ENCODE assay signal across 1 cellular context in the genomic region with DNA sequence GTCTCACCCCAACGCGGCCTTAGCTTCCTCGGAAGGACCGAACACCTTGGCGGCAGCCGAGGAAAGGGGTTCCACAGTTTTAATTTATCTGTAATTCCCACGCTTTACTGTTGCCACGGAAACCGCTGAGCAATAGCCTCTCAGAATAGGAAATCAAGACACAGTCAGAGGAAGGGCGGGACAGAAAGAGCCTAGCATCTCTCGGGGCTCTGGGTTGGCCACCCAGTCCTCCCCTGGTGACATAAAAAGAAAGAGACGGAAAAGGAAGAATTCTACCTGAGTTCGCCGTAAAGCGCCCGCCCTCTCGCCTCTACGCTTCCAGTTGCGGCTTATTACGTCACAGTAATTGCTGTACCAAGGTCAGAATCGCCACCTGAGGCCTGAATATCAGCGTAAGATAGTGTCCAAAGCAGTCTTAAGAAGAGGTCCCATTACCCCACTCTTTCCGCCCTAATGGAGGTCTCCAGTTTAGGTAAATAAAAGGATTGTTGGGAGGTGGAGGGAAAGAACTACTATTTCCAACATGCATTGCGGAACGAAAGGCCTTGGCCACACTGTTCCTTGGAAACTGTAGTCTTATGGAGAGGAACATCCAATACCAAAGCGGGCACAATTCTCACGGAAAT.
TF ChIP-seq lines count a peak whose summit lies in the region.

No MANE protein-coding gene starts in this region.

TF ChIP-seq in GM23338, 12 proteins besides CTCF, POLR2A, EP300 and RAD21:
- TF ChIP-seq EZH2phosphoT487 (IDR thresholded peaks at IDR 0.05; ENCODE audit: unreplicated experiment) = no peak
- peak; percentile 96 for TF ChIP-seq CREB1 (CRISPR knock-in tag; IDR thresholded peaks at IDR 0.05; ENCODE audit: low read depth)
- no peak for TF ChIP-seq ZNF331 (CRISPR knock-in tag; IDR thresholded peaks at IDR 0.05; ENCODE audit: low read depth)
- TF ChIP-seq, protein P1, sequence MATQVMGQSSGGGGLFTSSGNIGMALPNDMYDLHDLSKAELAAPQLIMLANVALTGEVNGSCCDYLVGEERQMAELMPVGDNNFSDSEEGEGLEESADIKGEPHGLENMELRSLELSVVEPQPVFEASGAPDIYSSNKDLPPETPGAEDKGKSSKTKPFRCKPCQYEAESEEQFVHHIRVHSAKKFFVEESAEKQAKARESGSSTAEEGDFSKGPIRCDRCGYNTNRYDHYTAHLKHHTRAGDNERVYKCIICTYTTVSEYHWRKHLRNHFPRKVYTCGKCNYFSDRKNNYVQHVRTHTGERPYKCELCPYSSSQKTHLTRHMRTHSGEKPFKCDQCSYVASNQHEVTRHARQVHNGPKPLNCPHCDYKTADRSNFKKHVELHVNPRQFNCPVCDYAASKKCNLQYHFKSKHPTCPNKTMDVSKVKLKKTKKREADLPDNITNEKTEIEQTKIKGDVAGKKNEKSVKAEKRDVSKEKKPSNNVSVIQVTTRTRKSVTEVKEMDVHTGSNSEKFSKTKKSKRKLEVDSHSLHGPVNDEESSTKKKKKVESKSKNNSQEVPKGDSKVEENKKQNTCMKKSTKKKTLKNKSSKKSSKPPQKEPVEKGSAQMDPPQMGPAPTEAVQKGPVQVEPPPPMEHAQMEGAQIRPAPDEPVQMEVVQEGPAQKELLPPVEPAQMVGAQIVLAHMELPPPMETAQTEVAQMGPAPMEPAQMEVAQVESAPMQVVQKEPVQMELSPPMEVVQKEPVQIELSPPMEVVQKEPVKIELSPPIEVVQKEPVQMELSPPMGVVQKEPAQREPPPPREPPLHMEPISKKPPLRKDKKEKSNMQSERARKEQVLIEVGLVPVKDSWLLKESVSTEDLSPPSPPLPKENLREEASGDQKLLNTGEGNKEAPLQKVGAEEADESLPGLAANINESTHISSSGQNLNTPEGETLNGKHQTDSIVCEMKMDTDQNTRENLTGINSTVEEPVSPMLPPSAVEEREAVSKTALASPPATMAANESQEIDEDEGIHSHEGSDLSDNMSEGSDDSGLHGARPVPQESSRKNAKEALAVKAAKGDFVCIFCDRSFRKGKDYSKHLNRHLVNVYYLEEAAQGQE (IDR thresholded peaks at IDR 0.05; ENCODE audit: unreplicated experiment) = no peak
- no peak for TF ChIP-seq STAT1 (IDR thresholded peaks at IDR 0.05; ENCODE audit: unreplicated experiment)
- TF ChIP-seq ZNF114 (CRISPR knock-in tag; IDR thresholded peaks at IDR 0.05) = no peak
- no peak for TF ChIP-seq EZH2 (IDR thresholded peaks at IDR 0.05; ENCODE audit: low read depth, unreplicated experiment)
- TF ChIP-seq NANOG (IDR thresholded peaks at IDR 0.05; ENCODE audit: borderline replicate concordance) = 0 out of 2 replicates have a peak, but pooled peaks have one; percentile 3
- TF ChIP-seq POLR2AphosphoS5 (IDR thresholded peaks at IDR 0.05; ENCODE audit: low read depth) = no peak
- TF ChIP-seq, protein P2, sequence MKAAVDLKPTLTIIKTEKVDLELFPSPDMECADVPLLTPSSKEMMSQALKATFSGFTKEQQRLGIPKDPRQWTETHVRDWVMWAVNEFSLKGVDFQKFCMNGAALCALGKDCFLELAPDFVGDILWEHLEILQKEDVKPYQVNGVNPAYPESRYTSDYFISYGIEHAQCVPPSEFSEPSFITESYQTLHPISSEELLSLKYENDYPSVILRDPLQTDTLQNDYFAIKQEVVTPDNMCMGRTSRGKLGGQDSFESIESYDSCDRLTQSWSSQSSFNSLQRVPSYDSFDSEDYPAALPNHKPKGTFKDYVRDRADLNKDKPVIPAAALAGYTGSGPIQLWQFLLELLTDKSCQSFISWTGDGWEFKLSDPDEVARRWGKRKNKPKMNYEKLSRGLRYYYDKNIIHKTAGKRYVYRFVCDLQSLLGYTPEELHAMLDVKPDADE (IDR thresholded peaks at IDR 0.05) = peak; percentile 84
- TF ChIP-seq, protein P3, sequence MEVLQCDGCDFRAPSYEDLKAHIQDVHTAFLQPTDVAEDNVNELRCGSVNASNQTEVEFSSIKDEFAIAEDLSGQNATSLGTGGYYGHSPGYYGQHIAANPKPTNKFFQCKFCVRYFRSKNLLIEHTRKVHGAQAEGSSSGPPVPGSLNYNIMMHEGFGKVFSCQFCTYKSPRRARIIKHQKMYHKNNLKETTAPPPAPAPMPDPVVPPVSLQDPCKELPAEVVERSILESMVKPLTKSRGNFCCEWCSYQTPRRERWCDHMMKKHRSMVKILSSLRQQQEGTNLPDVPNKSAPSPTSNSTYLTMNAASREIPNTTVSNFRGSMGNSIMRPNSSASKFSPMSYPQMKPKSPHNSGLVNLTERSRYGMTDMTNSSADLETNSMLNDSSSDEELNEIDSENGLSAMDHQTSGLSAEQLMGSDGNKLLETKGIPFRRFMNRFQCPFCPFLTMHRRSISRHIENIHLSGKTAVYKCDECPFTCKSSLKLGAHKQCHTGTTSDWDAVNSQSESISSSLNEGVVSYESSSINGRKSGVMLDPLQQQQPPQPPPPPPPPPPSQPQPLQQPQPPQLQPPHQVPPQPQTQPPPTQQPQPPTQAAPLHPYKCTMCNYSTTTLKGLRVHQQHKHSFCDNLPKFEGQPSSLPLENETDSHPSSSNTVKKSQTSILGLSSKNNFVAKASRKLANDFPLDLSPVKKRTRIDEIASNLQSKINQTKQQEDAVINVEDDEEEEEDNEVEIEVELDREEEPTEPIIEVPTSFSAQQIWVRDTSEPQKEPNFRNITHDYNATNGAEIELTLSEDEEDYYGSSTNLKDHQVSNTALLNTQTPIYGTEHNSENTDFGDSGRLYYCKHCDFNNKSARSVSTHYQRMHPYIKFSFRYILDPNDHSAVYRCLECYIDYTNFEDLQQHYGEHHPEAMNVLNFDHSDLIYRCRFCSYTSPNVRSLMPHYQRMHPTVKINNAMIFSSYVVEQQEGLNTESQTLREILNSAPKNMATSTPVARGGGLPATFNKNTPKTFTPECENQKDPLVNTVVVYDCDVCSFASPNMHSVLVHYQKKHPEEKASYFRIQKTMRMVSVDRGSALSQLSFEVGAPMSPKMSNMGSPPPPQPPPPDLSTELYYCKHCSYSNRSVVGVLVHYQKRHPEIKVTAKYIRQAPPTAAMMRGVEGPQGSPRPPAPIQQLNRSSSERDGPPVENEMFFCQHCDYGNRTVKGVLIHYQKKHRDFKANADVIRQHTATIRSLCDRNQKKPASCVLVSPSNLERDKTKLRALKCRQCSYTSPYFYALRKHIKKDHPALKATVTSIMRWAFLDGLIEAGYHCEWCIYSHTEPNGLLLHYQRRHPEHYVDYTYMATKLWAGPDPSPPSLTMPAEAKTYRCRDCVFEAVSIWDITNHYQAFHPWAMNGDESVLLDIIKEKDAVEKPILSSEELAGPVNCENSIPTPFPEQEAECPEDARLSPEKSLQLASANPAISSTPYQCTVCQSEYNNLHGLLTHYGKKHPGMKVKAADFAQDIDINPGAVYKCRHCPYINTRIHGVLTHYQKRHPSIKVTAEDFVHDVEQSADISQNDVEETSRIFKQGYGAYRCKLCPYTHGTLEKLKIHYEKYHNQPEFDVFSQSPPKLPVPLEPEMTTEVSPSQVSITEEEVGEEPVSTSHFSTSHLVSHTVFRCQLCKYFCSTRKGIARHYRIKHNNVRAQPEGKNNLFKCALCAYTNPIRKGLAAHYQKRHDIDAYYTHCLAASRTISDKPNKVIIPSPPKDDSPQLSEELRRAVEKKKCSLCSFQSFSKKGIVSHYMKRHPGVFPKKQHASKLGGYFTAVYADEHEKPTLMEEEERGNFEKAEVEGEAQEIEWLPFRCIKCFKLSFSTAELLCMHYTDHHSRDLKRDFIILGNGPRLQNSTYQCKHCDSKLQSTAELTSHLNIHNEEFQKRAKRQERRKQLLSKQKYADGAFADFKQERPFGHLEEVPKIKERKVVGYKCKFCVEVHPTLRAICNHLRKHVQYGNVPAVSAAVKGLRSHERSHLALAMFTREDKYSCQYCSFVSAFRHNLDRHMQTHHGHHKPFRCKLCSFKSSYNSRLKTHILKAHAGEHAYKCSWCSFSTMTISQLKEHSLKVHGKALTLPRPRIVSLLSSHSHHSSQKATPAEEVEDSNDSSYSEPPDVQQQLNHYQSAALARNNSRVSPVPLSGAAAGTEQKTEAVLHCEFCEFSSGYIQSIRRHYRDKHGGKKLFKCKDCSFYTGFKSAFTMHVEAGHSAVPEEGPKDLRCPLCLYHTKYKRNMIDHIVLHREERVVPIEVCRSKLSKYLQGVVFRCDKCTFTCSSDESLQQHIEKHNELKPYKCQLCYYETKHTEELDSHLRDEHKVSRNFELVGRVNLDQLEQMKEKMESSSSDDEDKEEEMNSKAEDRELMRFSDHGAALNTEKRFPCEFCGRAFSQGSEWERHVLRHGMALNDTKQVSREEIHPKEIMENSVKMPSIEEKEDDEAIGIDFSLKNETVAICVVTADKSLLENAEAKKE (CRISPR knock-in tag; IDR thresholded peaks at IDR 0.05) = no peak
- TF ChIP-seq JUNB (IDR thresholded peaks at IDR 0.05; ENCODE audit: unreplicated experiment) = no peak
